9 cellular contexts compared by ENCODE assay signal in genomic region chr20:8213831-8214587, GRCh38.
DNase-seq lines count a peak whose midpoint lies in the region; ATAC-seq and TF ChIP-seq lines count a peak whose summit lies in the region.
"Had no signal": no experiment of that assay in that cellular context is flagged by ENCODE, and none has a peak within 500 bp of the region (broad histone marks: within the 10 kb centered on the region; RNA-seq: fewer than 3 reads in every experiment).

No MANE protein-coding gene starts in this region.

- no peaks in the 10 kb centered on the region for H3K27me3 ChIP-seq in HL-60 (ENCODE audit: insufficient read depth, poor library complexity, severe bottlenecking)

- no peaks in the 10 kb centered on the region for H3K9me3 ChIP-seq in mucosa of descending colon

- no peaks in the 10 kb centered on the region for H3K36me3 ChIP-seq in mucosa of descending colon (ENCODE audit: low read depth)

- H3K4me1 ChIP-seq in mucosa of descending colon (ENCODE audit: low read depth): no peaks in the 10 kb centered on the region

- H3K27ac ChIP-seq in HL-60 (replicated peaks): peak overlapping the region; percentile 47

- H3K4me3 ChIP-seq in HL-60 (replicated peaks; ENCODE audit: insufficient read depth, low read length): 0 out of 2 replicates have a peak overlapping the region, but pooled peaks have one; percentile 3
- no peak overlapping the region for H3K4me3 ChIP-seq in mucosa of descending colon

- TF ChIP-seq CTCF in HL-60 (IDR thresholded peaks at IDR 0.05; ENCODE audit: insufficient read depth, low read length): no peak
- no peak for TF ChIP-seq CTCF in mucosa of descending colon (IDR thresholded peaks at IDR 0.05)

- intact Hi-C loops in mucosa of descending colon (cut with DNase I, micrococcal nuclease) (no loop called here), left colon (cut with DNase I, micrococcal nuclease) (no loop called here)

- peak in 1 of 2 experiments; percentile 20 for DNase-seq in HL-60 (ENCODE audit: low read depth in 1 of 2, low spot score in 1 of 2)
- no peak for DNase-seq in mucosa of descending colon
- no peak for DNase-seq in left colon
- no peak for DNase-seq in RKO (ENCODE audit: low spot score)
- no peak for DNase-seq in nucleus accumbens (lab: John Stamatoyannopoulos, UW)
- no peak for DNase-seq in HuH-7.5 (ENCODE audit: low spot score)

- ATAC-seq in GM18508 (IDR thresholded peaks at IDR 0.05; ENCODE audit: insufficient read depth, unreplicated experiment) (peak; percentile 80), GM21529 (IDR thresholded peaks at IDR 0.05; ENCODE audit: unreplicated experiment) (peak; percentile 83), mucosa of descending colon (peak; percentile 23), left colon (no peak)
- ATAC-seq: HCT116 had no signal
